13 cellular contexts compared by ENCODE assay signal in genomic region chr20:36726168-36726567, GRCh38.
"Had no signal": no experiment of that assay in that cellular context is flagged by ENCODE, and none has a peak within 500 bp of the region (broad histone marks: within the 10 kb centered on the region; RNA-seq: fewer than 3 reads in every experiment).

No MANE protein-coding gene starts in this region.

- H3K27ac Mint-ChIP-seq: activated CD4-positive, alpha-beta T cell treated with anti-CD3 and anti-CD28 coated beads for 36 hours; activated CD8-positive, alpha-beta T cell treated with anti-CD3 and anti-CD28 coated beads, Interleukin-2, amount 10 ng/mL, durations not matched to agents 7 days and 5 days; type B pancreatic cell had no signal

- DNase-seq: activated CD4-positive, alpha-beta T cell treated with anti-CD3 and anti-CD28 coated beads for 36 hours; activated CD8-positive, alpha-beta memory T cell treated with anti-CD3 and anti-CD28 coated beads, Interleukin-2, amount 50 U/mL, for 48 hours; activated CD8-positive, alpha-beta T cell treated with anti-CD3 and anti-CD28 coated beads, Interleukin-2, amount 10 ng/mL, durations not matched to agents 7 days and 5 days; head of caudate nucleus; left lung; mesendoderm; stimulated activated CD4-positive, alpha-beta T cell treated with anti-CD3 and anti-CD28 coated beads, Interleukin-2, amount 100 ng/mL, for 48 hours; stimulated activated naive CD8-positive, alpha-beta T cell treated with anti-CD3 and anti-CD28 coated beads, Interleukin-15, Interleukin-2, amounts not matched to agents 100 U/mL and 50 U/mL, for 24 hours; T-helper 9 cell; WERI-Rb-1 had no signal

- H3K4me3 ChIP-seq: ascending aorta, left lung, suprapubic skin had no signal

- ATAC-seq: activated CD4-positive, alpha-beta T cell treated with anti-CD3 and anti-CD28 coated beads for 36 hours; activated CD8-positive, alpha-beta T cell treated with anti-CD3 and anti-CD28 coated beads, Interleukin-2, amount 10 ng/mL, durations not matched to agents 7 days and 5 days; left lung; stimulated activated naive CD8-positive, alpha-beta T cell treated with anti-CD3 and anti-CD28 coated beads, Interleukin-15, Interleukin-2, amounts not matched to agents 100 U/mL and 50 U/mL, for 24 hours had no signal

- H3K4me1 ChIP-seq: left lung, suprapubic skin had no signal

- H3K9me3 Mint-ChIP-seq: type B pancreatic cell had no signal

- H3K9me3 ChIP-seq: ascending aorta, left lung, suprapubic skin had no signal

- H3K27ac ChIP-seq: ascending aorta, left lung, suprapubic skin, WERI-Rb-1 had no signal

- H3K27me3 Mint-ChIP-seq: activated CD4-positive, alpha-beta T cell treated with anti-CD3 and anti-CD28 coated beads for 36 hours; type B pancreatic cell had no signal

- H3K36me3 ChIP-seq: suprapubic skin, WERI-Rb-1 had no signal

- H3K4me3 Mint-ChIP-seq: activated CD4-positive, alpha-beta T cell treated with anti-CD3 and anti-CD28 coated beads for 36 hours; activated CD8-positive, alpha-beta T cell treated with anti-CD3 and anti-CD28 coated beads, Interleukin-2, amount 10 ng/mL, durations not matched to agents 7 days and 5 days; type B pancreatic cell had no signal
